In the genomic region with DNA sequence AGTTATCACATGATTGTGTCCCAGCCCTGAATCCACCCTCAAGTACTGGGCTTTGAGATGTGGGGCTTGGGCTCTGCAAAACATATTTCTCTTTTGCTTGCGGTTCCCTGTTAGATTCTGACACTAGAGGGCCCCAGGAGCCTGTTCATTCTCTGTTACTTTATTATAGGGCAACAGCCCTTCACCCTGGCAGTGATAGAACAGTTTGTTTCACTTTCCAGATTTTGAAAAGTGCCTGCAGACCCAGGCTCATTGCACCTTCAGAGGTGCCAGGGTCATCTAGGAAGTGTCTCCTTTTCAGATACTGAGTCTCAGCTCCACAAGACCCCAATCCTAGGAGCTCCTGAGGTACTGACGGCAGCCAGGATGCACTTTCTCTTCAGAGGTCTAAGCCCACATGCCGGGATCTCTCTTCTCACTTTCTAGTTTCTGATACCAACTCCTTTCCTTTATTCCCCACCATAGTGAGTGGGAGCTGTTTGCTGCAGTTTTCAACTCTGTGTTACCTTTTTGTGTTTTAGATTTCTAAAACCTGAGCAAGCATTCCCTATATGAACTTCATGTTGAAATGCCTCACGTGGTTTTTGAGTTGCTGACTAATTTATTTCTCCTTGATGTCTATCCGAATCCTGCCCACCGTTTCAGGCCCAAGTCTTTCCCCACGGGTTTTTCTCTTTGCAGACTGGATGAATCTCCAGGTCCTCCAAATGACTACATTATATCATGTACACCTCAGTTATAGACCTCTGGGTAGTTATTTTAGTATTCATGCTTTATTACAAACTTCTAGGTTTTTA, we compare ENCODE assay signal across 2 cellular contexts.
TF ChIP-seq lines count a peak whose summit lies in the region.

No MANE protein-coding gene starts in this region.

TF ChIP-seq in HCT116, 20 proteins besides CTCF, POLR2A, EP300 and RAD21:
- TF ChIP-seq JUND (IDR thresholded peaks at IDR 0.05): no peak
- TF ChIP-seq POLR2AphosphoS5 (IDR thresholded peaks at IDR 0.05; ENCODE audit: low read depth, low read length): 0 out of 2 replicates have a peak, but pooled peaks have one; percentile 15

TF ChIP-seq in K562, 482 proteins besides CTCF, POLR2A, EP300 and RAD21 (continues in another document):
- TF ChIP-seq KLF16 (IDR thresholded peaks at IDR 0.05) (peak; percentile 35; the same call in 1 of the 2 replicates), MYC (IDR thresholded peaks at IDR 0.05; ENCODE audit: low read depth, low read length) (peak; percentile 47; the same call in 1 of the 2 replicates), MYC (CRISPR knock-in tag; IDR thresholded peaks at IDR 0.05; ENCODE audit: borderline replicate concordance, low read depth) (no peak), BHLHE40 (IDR thresholded peaks at IDR 0.05; ENCODE audit: low read length) (0 out of 2 replicates have a peak, but pooled peaks have one; percentile 9), FOXK2 (conservative IDR thresholded peaks at IDR 0.05 in 1 of 2, IDR thresholded peaks at IDR 0.05 in 1 of 2; ENCODE audit: low read depth in 2 of 2) (peak in 1 of 2 experiments; percentile 51; a peak in 1 of 4 replicates), RB1 (IDR thresholded peaks at IDR 0.05; ENCODE audit: low read depth) (0 out of 2 replicates have a peak, but pooled peaks have one; percentile 41), RCOR1 (IDR thresholded peaks at IDR 0.05; ENCODE audit: borderline replicate concordance in 1 of 2, low read depth in 2 of 2, low read length in 2 of 2) (peak in 1 of 2 experiments; percentile 65; a peak in 1 of 4 replicates), PTRF (tag; IDR thresholded peaks at IDR 0.05) (no peak), HIVEP1 (CRISPR knock-in tag; IDR thresholded peaks at IDR 0.05) (0 out of 2 replicates have a peak, but pooled peaks have one; percentile 11), JUN (IDR thresholded peaks at IDR 0.05; ENCODE audit: borderline replicate concordance, low read depth, low read length) (0 out of 2 replicates have a peak, but pooled peaks have one; percentile 27), JUN (CRISPR knock-in tag; IDR thresholded peaks at IDR 0.05; ENCODE audit: borderline replicate concordance) (no peak), ILK (tag; IDR thresholded peaks at IDR 0.05; ENCODE audit: borderline replicate concordance, low read depth) (no peak), GABPB1 (CRISPR knock-in tag; IDR thresholded peaks at IDR 0.05) (0 out of 2 replicates have a peak, but pooled peaks have one; percentile 22), ESRRA (IDR thresholded peaks at IDR 0.05; ENCODE audit: borderline replicate concordance, low read depth) (peak; percentile 66; the same call in 1 of the 2 replicates), MAZ (CRISPR knock-in tag; conservative IDR thresholded peaks at IDR 0.05 in 1 of 2, IDR thresholded peaks at IDR 0.05 in 1 of 2) (peak in 1 of 2 experiments; percentile 38; a peak in 1 of 4 replicates), ZBTB7A (IDR thresholded peaks at IDR 0.05; ENCODE audit: borderline replicate concordance, control insufficient read depth, low read depth, low read length) (no peak), RAD51 (IDR thresholded peaks at IDR 0.05; ENCODE audit: borderline replicate concordance, low read depth) (0 out of 2 replicates have a peak, but pooled peaks have one; percentile 25), TBL1XR1 (IDR thresholded peaks at IDR 0.05; ENCODE audit: low read length in 2 of 2) (0 out of 4 replicates have a peak, but pooled peaks of 1 of the 2 experiments have one; percentile 33)
- TF ChIP-seq, protein P1, sequence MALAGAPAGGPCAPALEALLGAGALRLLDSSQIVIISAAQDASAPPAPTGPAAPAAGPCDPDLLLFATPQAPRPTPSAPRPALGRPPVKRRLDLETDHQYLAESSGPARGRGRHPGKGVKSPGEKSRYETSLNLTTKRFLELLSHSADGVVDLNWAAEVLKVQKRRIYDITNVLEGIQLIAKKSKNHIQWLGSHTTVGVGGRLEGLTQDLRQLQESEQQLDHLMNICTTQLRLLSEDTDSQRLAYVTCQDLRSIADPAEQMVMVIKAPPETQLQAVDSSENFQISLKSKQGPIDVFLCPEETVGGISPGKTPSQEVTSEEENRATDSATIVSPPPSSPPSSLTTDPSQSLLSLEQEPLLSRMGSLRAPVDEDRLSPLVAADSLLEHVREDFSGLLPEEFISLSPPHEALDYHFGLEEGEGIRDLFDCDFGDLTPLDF (CRISPR knock-in tag; IDR thresholded peaks at IDR 0.05): no peak
- TF ChIP-seq, protein P2, sequence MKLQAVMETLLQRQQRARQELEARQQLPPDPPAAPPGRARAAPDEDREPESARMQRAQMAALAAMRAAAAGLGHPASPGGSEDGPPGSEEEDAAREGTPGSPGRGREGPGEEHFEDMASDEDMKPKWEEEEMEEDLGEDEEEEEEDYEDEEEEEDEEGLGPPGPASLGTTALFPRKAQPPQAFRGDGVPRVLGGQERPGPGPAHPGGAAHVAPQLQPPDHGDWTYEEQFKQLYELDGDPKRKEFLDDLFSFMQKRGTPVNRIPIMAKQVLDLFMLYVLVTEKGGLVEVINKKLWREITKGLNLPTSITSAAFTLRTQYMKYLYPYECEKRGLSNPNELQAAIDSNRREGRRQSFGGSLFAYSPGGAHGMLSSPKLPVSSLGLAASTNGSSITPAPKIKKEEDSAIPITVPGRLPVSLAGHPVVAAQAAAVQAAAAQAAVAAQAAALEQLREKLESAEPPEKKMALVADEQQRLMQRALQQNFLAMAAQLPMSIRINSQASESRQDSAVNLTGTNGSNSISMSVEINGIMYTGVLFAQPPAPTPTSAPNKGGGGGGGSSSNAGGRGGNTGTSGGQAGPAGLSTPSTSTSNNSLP (IDR thresholded peaks at IDR 0.05; ENCODE audit: borderline replicate concordance, low read depth, low read length): 0 out of 2 replicates have a peak, but pooled peaks have one; percentile 72
- TF ChIP-seq, protein P3, sequence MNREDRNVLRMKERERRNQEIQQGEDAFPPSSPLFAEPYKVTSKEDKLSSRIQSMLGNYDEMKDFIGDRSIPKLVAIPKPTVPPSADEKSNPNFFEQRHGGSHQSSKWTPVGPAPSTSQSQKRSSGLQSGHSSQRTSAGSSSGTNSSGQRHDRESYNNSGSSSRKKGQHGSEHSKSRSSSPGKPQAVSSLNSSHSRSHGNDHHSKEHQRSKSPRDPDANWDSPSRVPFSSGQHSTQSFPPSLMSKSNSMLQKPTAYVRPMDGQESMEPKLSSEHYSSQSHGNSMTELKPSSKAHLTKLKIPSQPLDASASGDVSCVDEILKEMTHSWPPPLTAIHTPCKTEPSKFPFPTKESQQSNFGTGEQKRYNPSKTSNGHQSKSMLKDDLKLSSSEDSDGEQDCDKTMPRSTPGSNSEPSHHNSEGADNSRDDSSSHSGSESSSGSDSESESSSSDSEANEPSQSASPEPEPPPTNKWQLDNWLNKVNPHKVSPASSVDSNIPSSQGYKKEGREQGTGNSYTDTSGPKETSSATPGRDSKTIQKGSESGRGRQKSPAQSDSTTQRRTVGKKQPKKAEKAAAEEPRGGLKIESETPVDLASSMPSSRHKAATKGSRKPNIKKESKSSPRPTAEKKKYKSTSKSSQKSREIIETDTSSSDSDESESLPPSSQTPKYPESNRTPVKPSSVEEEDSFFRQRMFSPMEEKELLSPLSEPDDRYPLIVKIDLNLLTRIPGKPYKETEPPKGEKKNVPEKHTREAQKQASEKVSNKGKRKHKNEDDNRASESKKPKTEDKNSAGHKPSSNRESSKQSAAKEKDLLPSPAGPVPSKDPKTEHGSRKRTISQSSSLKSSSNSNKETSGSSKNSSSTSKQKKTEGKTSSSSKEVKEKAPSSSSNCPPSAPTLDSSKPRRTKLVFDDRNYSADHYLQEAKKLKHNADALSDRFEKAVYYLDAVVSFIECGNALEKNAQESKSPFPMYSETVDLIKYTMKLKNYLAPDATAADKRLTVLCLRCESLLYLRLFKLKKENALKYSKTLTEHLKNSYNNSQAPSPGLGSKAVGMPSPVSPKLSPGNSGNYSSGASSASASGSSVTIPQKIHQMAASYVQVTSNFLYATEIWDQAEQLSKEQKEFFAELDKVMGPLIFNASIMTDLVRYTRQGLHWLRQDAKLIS (CRISPR knock-in tag; IDR thresholded peaks at IDR 0.05): peak; percentile 37; the same call in 1 of the 2 replicates
- TF ChIP-seq, protein P4, sequence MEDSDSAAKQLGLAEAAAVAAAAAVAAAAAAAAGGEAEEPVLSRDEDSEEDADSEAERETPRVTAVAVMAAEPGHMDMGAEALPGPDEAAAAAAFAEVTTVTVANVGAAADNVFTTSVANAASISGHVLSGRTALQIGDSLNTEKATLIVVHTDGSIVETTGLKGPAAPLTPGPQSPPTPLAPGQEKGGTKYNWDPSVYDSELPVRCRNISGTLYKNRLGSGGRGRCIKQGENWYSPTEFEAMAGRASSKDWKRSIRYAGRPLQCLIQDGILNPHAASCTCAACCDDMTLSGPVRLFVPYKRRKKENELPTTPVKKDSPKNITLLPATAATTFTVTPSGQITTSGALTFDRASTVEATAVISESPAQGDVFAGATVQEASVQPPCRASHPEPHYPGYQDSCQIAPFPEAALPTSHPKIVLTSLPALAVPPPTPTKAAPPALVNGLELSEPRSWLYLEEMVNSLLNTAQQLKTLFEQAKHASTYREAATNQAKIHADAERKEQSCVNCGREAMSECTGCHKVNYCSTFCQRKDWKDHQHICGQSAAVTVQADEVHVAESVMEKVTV (CRISPR knock-in tag; IDR thresholded peaks at IDR 0.05): peak; percentile 92
- TF ChIP-seq, protein P5, sequence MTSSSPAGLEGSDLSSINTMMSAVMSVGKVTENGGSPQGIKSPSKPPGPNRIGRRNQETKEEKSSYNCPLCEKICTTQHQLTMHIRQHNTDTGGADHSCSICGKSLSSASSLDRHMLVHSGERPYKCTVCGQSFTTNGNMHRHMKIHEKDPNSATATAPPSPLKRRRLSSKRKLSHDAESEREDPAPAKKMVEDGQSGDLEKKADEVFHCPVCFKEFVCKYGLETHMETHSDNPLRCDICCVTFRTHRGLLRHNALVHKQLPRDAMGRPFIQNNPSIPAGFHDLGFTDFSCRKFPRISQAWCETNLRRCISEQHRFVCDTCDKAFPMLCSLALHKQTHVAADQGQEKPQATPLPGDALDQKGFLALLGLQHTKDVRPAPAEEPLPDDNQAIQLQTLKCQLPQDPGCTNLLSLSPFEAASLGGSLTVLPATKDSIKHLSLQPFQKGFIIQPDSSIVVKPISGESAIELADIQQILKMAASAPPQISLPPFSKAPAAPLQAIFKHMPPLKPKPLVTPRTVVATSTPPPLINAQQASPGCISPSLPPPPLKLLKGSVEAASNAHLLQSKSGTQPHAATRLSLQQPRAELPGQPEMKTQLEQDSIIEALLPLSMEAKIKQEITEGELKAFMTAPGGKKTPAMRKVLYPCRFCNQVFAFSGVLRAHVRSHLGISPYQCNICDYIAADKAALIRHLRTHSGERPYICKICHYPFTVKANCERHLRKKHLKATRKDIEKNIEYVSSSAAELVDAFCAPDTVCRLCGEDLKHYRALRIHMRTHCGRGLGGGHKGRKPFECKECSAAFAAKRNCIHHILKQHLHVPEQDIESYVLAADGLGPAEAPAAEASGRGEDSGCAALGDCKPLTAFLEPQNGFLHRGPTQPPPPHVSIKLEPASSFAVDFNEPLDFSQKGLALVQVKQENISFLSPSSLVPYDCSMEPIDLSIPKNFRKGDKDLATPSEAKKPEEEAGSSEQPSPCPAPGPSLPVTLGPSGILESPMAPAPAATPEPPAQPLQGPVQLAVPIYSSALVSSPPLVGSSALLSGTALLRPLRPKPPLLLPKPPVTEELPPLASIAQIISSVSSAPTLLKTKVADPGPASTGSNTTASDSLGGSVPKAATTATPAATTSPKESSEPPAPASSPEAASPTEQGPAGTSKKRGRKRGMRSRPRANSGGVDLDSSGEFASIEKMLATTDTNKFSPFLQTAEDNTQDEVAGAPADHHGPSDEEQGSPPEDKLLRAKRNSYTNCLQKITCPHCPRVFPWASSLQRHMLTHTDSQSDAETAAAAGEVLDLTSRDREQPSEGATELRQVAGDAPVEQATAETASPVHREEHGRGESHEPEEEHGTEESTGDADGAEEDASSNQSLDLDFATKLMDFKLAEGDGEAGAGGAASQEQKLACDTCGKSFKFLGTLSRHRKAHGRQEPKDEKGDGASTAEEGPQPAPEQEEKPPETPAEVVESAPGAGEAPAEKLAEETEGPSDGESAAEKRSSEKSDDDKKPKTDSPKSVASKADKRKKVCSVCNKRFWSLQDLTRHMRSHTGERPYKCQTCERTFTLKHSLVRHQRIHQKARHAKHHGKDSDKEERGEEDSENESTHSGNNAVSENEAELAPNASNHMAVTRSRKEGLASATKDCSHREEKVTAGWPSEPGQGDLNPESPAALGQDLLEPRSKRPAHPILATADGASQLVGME (CRISPR knock-in tag; IDR thresholded peaks at IDR 0.05): no peak
